ENCODE assay signal across 18 cellular contexts in genomic region chr1:185594786-185595410, GRCh38.
DNase-seq lines count a peak whose midpoint lies in the region; ATAC-seq and TF ChIP-seq lines count a peak whose summit lies in the region.
"Had no signal": no experiment of that assay in that cellular context is flagged by ENCODE, and none has a peak within 500 bp of the region (broad histone marks: within the 10 kb centered on the region; RNA-seq: fewer than 3 reads in every experiment).

No MANE protein-coding gene starts in this region.

- no peaks in the 10 kb centered on the region for H3K36me3 ChIP-seq in Panc1 (ENCODE audit: control insufficient read depth, insufficient read depth, low read length)
- H3K36me3 ChIP-seq: tibial nerve had no signal

- POLR2A ChIA-PET in Panc1 (lab: Charles Lee), result interaction anchor here (0.7 kb wide), 1 partner anchor 10 kb away, joined by 5 read pairs; no protein-coding TSS in a partner anchor

- H3K27ac ChIP-seq in Panc1 (ENCODE audit: low read length), result peak overlapping the region; percentile 81
- H3K27ac ChIP-seq in right cardiac atrium (ENCODE audit: low read length), result peak overlapping the region; percentile 56
- H3K27ac ChIP-seq: GM23248, tibial nerve had no signal

- H3K4me1 ChIP-seq in Panc1 (ENCODE audit: control insufficient read depth, insufficient read depth, low read length), result peaks cover 12% of the 10 kb centered on the region
- peaks cover 3% of the 10 kb centered on the region for H3K4me1 ChIP-seq in right cardiac atrium (ENCODE audit: control insufficient read depth, insufficient read depth, low read length)
- H3K4me1 ChIP-seq: tibial nerve had no signal

- intact Hi-C loops in Panc1 (cut with micrococcal nuclease; ENCODE audit: unreplicated experiment) (loop anchor here (10.0 kb wide), 1 partner anchor 280 kb away; the partner anchor contains the start of gene IVNS1ABP), right cardiac atrium (cut with DNase I) (loop anchor here in 1 of 4 donors (10.0 kb wide), 1 partner anchor 60 kb away; no protein-coding TSS in a partner anchor)

- H3K9me3 ChIP-seq in Panc1 (ENCODE audit: control insufficient read depth, insufficient read depth, low read depth, low read length), result no peaks in the 10 kb centered on the region
- no peaks in the 10 kb centered on the region for H3K9me3 ChIP-seq in right cardiac atrium (ENCODE audit: control insufficient read depth, low read length)
- H3K9me3 ChIP-seq: tibial nerve had no signal

- peaks cover 15% of the 10 kb centered on the region for H3K9me3 Mint-ChIP-seq in T-helper 2 cell treated with Interferon-gamma antibody and Interleukin-4, amounts not matched to agents 5 μg/mL and 100 μg/mL, for 36 hours
- no peaks in the 10 kb centered on the region for H3K9me3 Mint-ChIP-seq in stimulated activated effector memory CD8-positive, alpha-beta T cell treated with anti-CD3 and anti-CD28 coated beads, Interleukin-12 subunit alpha, Interleukin-12 subunit beta, amount 100 ng/mL, for 72 hours
- H3K9me3 Mint-ChIP-seq: activated naive CD4-positive, alpha-beta T cell treated with anti-CD3 and anti-CD28 coated beads, Interleukin-2, amount 50 U/mL, for 72 hours had no signal

- no peak for TF ChIP-seq CTCF in Panc1 (IDR thresholded peaks at IDR 0.05)

- 58% methylated on average over 3 of the region's 3 CpGs for WGBS in right cardiac atrium

- no peak overlapping the region for H3K4me3 Mint-ChIP-seq in T-helper 2 cell treated with Interferon-gamma antibody and Interleukin-4, amounts not matched to agents 5 μg/mL and 100 μg/mL, for 36 hours
- no peak overlapping the region for H3K4me3 Mint-ChIP-seq in stimulated activated effector memory CD8-positive, alpha-beta T cell treated with anti-CD3 and anti-CD28 coated beads, Interleukin-12 subunit alpha, Interleukin-12 subunit beta, amount 100 ng/mL, for 72 hours
- H3K4me3 Mint-ChIP-seq: endodermal cell had no signal

- H3K27me3 Mint-ChIP-seq in T-helper 2 cell treated with Interferon-gamma antibody and Interleukin-4, amounts not matched to agents 5 μg/mL and 100 μg/mL, for 36 hours (ENCODE audit: low read depth), result no peaks in the 10 kb centered on the region

- CTCF ChIA-PET in Panc1 (lab: Charles Lee), result no interaction called here

- no peaks in the 10 kb centered on the region for H3K27me3 ChIP-seq in Panc1 (ENCODE audit: control insufficient read depth, insufficient read depth, low read length)
- no peaks in the 10 kb centered on the region for H3K27me3 ChIP-seq in right cardiac atrium (ENCODE audit: control insufficient read depth, insufficient read depth)
- H3K27me3 ChIP-seq: tibial nerve had no signal

- ATAC-seq in Panc1 (peak; percentile 45; the same call in 1 of the 2 replicates), right cardiac atrium (peak; percentile 44 to 61), GM19395 (IDR thresholded peaks at IDR 0.05; ENCODE audit: unreplicated experiment) (no peak)
- ATAC-seq in stimulated activated effector memory CD8-positive, alpha-beta T cell treated with anti-CD3 and anti-CD28 coated beads, Interleukin-12 subunit alpha, Interleukin-12 subunit beta, amount 100 ng/mL, for 72 hours, result no peak
- ATAC-seq: activated naive CD4-positive, alpha-beta T cell treated with anti-CD3 and anti-CD28 coated beads, Interleukin-2, amount 50 U/mL, for 72 hours had no signal

- peaks cover 32% of the 10 kb centered on the region for H3K4me1 Mint-ChIP-seq in T-helper 2 cell treated with Interferon-gamma antibody and Interleukin-4, amounts not matched to agents 5 μg/mL and 100 μg/mL, for 36 hours (ENCODE audit: low read depth)
- peaks cover 20% of the 10 kb centered on the region for H3K4me1 Mint-ChIP-seq in stimulated activated effector memory CD8-positive, alpha-beta T cell treated with anti-CD3 and anti-CD28 coated beads, Interleukin-12 subunit alpha, Interleukin-12 subunit beta, amount 100 ng/mL, for 72 hours

- DNase-seq in T-helper 2 cell treated with Interferon-gamma antibody and Interleukin-4, amounts not matched to agents 5 μg/mL and 100 μg/mL, for 36 hours (ENCODE audit: low spot score), result no peak
- DNase-seq in T-helper 2 cell (no peak), Panc1 (ENCODE audit: low read depth, low spot score) (no peak), right cardiac atrium (no peak), foreskin melanocyte (no peak), inferior parietal cortex (ENCODE audit: extremely low spot score) (no peak)
- DNase-seq in stimulated activated effector memory CD8-positive, alpha-beta T cell treated with anti-CD3 and anti-CD28 coated beads, Interleukin-12 subunit alpha, Interleukin-12 subunit beta, amount 100 ng/mL, for 72 hours (ENCODE audit: low spot score in 2 of 2), result no peak
- DNase-seq: activated CD4-positive, alpha-beta T cell treated with anti-CD3 and anti-CD28 coated beads for 48 hours; cerebellar nuclear complex; endodermal cell; GM23248; NCI-H2107; NK-92 treated with Interleukin-12 subunit alpha and Interleukin-12 subunit beta, amount 100 ng/mL, for 24 hours; stimulated activated CD4-positive, alpha-beta T cell treated with anti-CD3 and anti-CD28 coated beads, Interleukin-4, amount 100 ng/mL, for 24 hours had no signal

- peak overlapping the region; percentile 32 for H3K27ac Mint-ChIP-seq in T-helper 2 cell treated with Interferon-gamma antibody and Interleukin-4, amounts not matched to agents 5 μg/mL and 100 μg/mL, for 36 hours
- peak overlapping the region; percentile 16 for H3K27ac Mint-ChIP-seq in stimulated activated effector memory CD8-positive, alpha-beta T cell treated with anti-CD3 and anti-CD28 coated beads, Interleukin-12 subunit alpha, Interleukin-12 subunit beta, amount 100 ng/mL, for 72 hours
- H3K27ac Mint-ChIP-seq: activated naive CD4-positive, alpha-beta T cell treated with anti-CD3 and anti-CD28 coated beads, Interleukin-2, amount 50 U/mL, for 72 hours; endodermal cell had no signal

- H3K36me3 Mint-ChIP-seq in T-helper 2 cell treated with Interferon-gamma antibody and Interleukin-4, amounts not matched to agents 5 μg/mL and 100 μg/mL, for 36 hours (ENCODE audit: low read depth), result peaks cover 6% of the 10 kb centered on the region
- H3K36me3 Mint-ChIP-seq in stimulated activated effector memory CD8-positive, alpha-beta T cell treated with anti-CD3 and anti-CD28 coated beads, Interleukin-12 subunit alpha, Interleukin-12 subunit beta, amount 100 ng/mL, for 72 hours, result no peaks in the 10 kb centered on the region
- H3K36me3 Mint-ChIP-seq: activated naive CD4-positive, alpha-beta T cell treated with anti-CD3 and anti-CD28 coated beads, Interleukin-2, amount 50 U/mL, for 72 hours had no signal

- BruUV-seq in Panc1 (replicated peaks; lab: Mats Ljungman, UMichigan), result no TSS peak

- in situ Hi-C loops in Panc1 (cut with HindIII; ENCODE audit: low pct_unique_long_range_greater_than_20kb, low sequenced_read_pairs), result no loop called here

- H3K4me3 ChIP-seq in Panc1 (ENCODE audit: low read depth in 2 of 2, low read length in 2 of 2), result no peak overlapping the region
- no peak overlapping the region for H3K4me3 ChIP-seq in right cardiac atrium (ENCODE audit: low read length)
- H3K4me3 ChIP-seq: GM12878, GM23248, tibial nerve had no signal

Comparison
In these comparisons a context has a peak if more than half of its experiments do, and no peak if none do; other contexts are left out.
1. ATAC-seq: peak in Panc1 (single experiment) and right cardiac atrium (2 of 2); none in stimulated activated effector memory CD8-positive, alpha-beta T cell treated with anti-CD3 and anti-CD28 coated beads, Interleukin-12 subunit alpha, Interleukin-12 subunit beta, amount 100 ng/mL, for 72 hours (single experiment) and GM19395 (single experiment).